11 cellular contexts compared by ENCODE assay signal in genomic region chr12:3453947-3454675, GRCh38. TPM values are rescaled to one million over a fixed set of nuclear protein-coding genes. Genes with fewer than 3 reads are reported as not detected.
A peak's percentile ranks its signal among the peaks of the same experiment; 100 is the strongest.
DNase-seq lines count a peak whose midpoint lies in the region; ATAC-seq, FAIRE-seq and TF ChIP-seq lines count a peak whose summit lies in the region.
"Had no signal": no experiment of that assay in that cellular context is flagged by ENCODE, and none has a peak within 500 bp of the region (broad histone marks: within the 10 kb centered on the region; RNA-seq: fewer than 3 reads in every experiment).

No MANE protein-coding gene starts in this region.

- POLR2A ChIA-PET in CD4-positive, alpha-beta T cell (lab: Charles Lee), result no interaction called here
- POLR2A ChIA-PET in naive thymus-derived CD8-positive, alpha-beta T cell (lab: Charles Lee), result no interaction called here

- TF ChIP-seq CTCF in CD4-positive, alpha-beta T cell (IDR thresholded peaks at IDR 0.05), result no peak
- TF ChIP-seq CTCF in bronchial epithelial cell (IDR thresholded peaks at IDR 0.05; ENCODE audit: insufficient read depth, low read length, severe bottlenecking) (no peak), lower leg skin (IDR thresholded peaks at IDR 0.05) (no peak)

- no peak overlapping the region for H3K4me3 ChIP-seq in bronchial epithelial cell (ENCODE audit: low read depth, low read length)
- H3K4me3 ChIP-seq in lower leg skin (ENCODE audit: low read depth, poor library complexity, severe bottlenecking), result no peak overlapping the region
- H3K4me3 ChIP-seq: psoas muscle had no signal

- no peaks in the 10 kb centered on the region for H3K9me3 ChIP-seq in CD4-positive, alpha-beta T cell (ENCODE audit: control insufficient read depth, low read length)
- H3K9me3 ChIP-seq: psoas muscle had no signal

- H3K4me3 Mint-ChIP-seq in CD4-positive, alpha-beta T cell, result peak overlapping the region; percentile 13
- H3K4me3 Mint-ChIP-seq in naive thymus-derived CD8-positive, alpha-beta T cell, result peak overlapping the region in 7 of 10 donors; percentile 8 to 65 (median 34)
- H3K4me3 Mint-ChIP-seq: dendritic cell treated with granulocyte-macrophage colony-stimulating factor and Interleukin-4, amounts not matched to agents 40 ng/mL and 50 ng/mL, for 4 days had no signal

- H3K27me3 ChIP-seq in CD4-positive, alpha-beta T cell (ENCODE audit: control insufficient read depth, insufficient read depth, low read length), result peaks cover 4% of the 10 kb centered on the region
- H3K27me3 ChIP-seq in bronchial epithelial cell (ENCODE audit: control insufficient read depth, insufficient read depth, low read length), result no peaks in the 10 kb centered on the region

- no peak overlapping the region for H3K27ac ChIP-seq in CD4-positive, alpha-beta T cell (ENCODE audit: low read depth, low read length)
- H3K27ac ChIP-seq: psoas muscle had no signal

- H3K9me3 Mint-ChIP-seq in CD4-positive, alpha-beta T cell, result no peaks in the 10 kb centered on the region
- peaks cover 0 to 2% (median 0%) of the 10 kb centered on the region in 9 donors for H3K9me3 Mint-ChIP-seq in naive thymus-derived CD8-positive, alpha-beta T cell
- H3K9me3 Mint-ChIP-seq: dendritic cell treated with granulocyte-macrophage colony-stimulating factor and Interleukin-4, amounts not matched to agents 40 ng/mL and 50 ng/mL, for 4 days had no signal

- TF ChIP-seq POLR2A in lower leg skin (IDR thresholded peaks at IDR 0.05), result no peak

- WGBS in lower leg skin, 2 donors, result 34 to 43% methylated on average over 24 to 25 of the region's 25 CpGs

- no peaks in the 10 kb centered on the region for H3K36me3 ChIP-seq in bronchial epithelial cell (ENCODE audit: control insufficient read depth, insufficient read depth, low read length)

- CTCF ChIA-PET in CD4-positive, alpha-beta T cell (lab: Charles Lee), result no interaction called here

- no peak overlapping the region for H3K27ac Mint-ChIP-seq in CD4-positive, alpha-beta T cell
- H3K27ac Mint-ChIP-seq in naive thymus-derived CD8-positive, alpha-beta T cell, result no peak overlapping the region
- H3K27ac Mint-ChIP-seq: dendritic cell treated with granulocyte-macrophage colony-stimulating factor and Interleukin-4, amounts not matched to agents 40 ng/mL and 50 ng/mL, for 4 days had no signal

- no peaks in the 10 kb centered on the region for H3K36me3 Mint-ChIP-seq in CD4-positive, alpha-beta T cell (ENCODE audit: low read depth)
- H3K36me3 Mint-ChIP-seq in naive thymus-derived CD8-positive, alpha-beta T cell, result no peaks in the 10 kb centered on the region

- ATAC-seq in CD4-positive, alpha-beta T cell (ENCODE audit: poor library complexity), result no peak
- no peak for ATAC-seq in naive thymus-derived CD8-positive, alpha-beta T cell
- ATAC-seq in HG03159 (IDR thresholded peaks at IDR 0.05; ENCODE audit: unreplicated experiment), result no peak
- ATAC-seq: psoas muscle had no signal

- peaks cover 28% of the 10 kb centered on the region for H3K27me3 Mint-ChIP-seq in CD4-positive, alpha-beta T cell
- peaks cover 11 to 52% (median 42%) of the 10 kb centered on the region in 5 donors for H3K27me3 Mint-ChIP-seq in naive thymus-derived CD8-positive, alpha-beta T cell

- peaks cover 11% of the 10 kb centered on the region for H3K4me1 Mint-ChIP-seq in CD4-positive, alpha-beta T cell (ENCODE audit: low read depth)
- peaks cover 5 to 16% (median 9%) of the 10 kb centered on the region in 4 donors for H3K4me1 Mint-ChIP-seq in naive thymus-derived CD8-positive, alpha-beta T cell

- intact Hi-C loops in CD4-positive, alpha-beta T cell (cut with DNase I, micrococcal nuclease), result no loop called here
- intact Hi-C loops in lower leg skin (cut with DNase I; ENCODE audit: low total_unique reads), result no loop called here

- peak; percentile 95 for FAIRE-seq in bronchial epithelial cell (lab: Jason Lieb, UNC)

- DNase-seq in CD4-positive, alpha-beta T cell, result no peak
- peak; percentile 75 for DNase-seq in HT-29 (ENCODE audit: low spot score)
- peak; percentile 95 for DNase-seq in bronchial epithelial cell (ENCODE audit: low read depth)
- no peak for DNase-seq in naive thymus-derived CD8-positive, alpha-beta T cell
- no peak for DNase-seq in lower leg skin (ENCODE audit: low spot score in 2 of 2)
- no peak for DNase-seq in activated CD4-positive, alpha-beta T cell treated with anti-CD3 and anti-CD28 coated beads for 4 hours
- DNase-seq in NCI-H774 (lab: John Stamatoyannopoulos, UW), result no peak
- DNase-seq: psoas muscle, SHP77 had no signal

RNA-seq across cellular contexts. Expression of gene PRMT8, which starts 36.9 kb away (rescaled TPM):
- not detected for total RNA-seq in CD4-positive, alpha-beta T cell
- not detected in 2 replicates for total RNA-seq in HT-29 (2014; rRNA removed; shearing (Covaris generic))
- total RNA-seq in bronchial epithelial cell, result 0.51 and 1.8 TPM in 2 replicates
- total RNA-seq in naive thymus-derived CD8-positive, alpha-beta T cell, result not detected
- polyA plus RNA-seq in naive thymus-derived CD8-positive, alpha-beta T cell, result not detected
- total RNA-seq in lower leg skin, result not detected
- total RNA-seq: psoas muscle had no signal

Comparison
In these comparisons a context has a peak if more than half of its experiments do, and no peak if none do; other contexts are left out.
1. DNase-seq: peak in HT-29 (single experiment) and bronchial epithelial cell (single experiment); none in CD4-positive, alpha-beta T cell (0 of 10), naive thymus-derived CD8-positive, alpha-beta T cell (0 of 10), lower leg skin (0 of 2), activated CD4-positive, alpha-beta T cell treated with anti-CD3 and anti-CD28 coated beads for 4 hours (0 of 2) and NCI-H774 (single experiment).